ENCODE assay signal across 17 cellular contexts in genomic region chr6:126539022-126539421, GRCh38.
DNase-seq lines count a peak whose midpoint lies in the region; TF ChIP-seq lines count a peak whose summit lies in the region.
"Had no signal": no experiment of that assay in that cellular context is flagged by ENCODE, and none has a peak within 500 bp of the region (broad histone marks: within the 10 kb centered on the region; RNA-seq: fewer than 3 reads in every experiment).

No MANE protein-coding gene starts in this region.

- H3K4me3 ChIP-seq in cardiac fibroblast (replicated peaks in 1 of 2; ENCODE audit: low read depth in 2 of 2, low read length in 2 of 2) (no peak overlapping the region), BE2C (ENCODE audit: low read depth, low read length) (no peak overlapping the region)
- H3K4me3 ChIP-seq: mucosa of descending colon, psoas muscle, vagina had no signal

- no peaks in the 10 kb centered on the region; the same call in 1 of the 2 replicates for H3K27me3 ChIP-seq in BE2C
- H3K27me3 ChIP-seq: vagina had no signal

- no peaks in the 10 kb centered on the region for H3K4me1 ChIP-seq in BE2C
- H3K4me1 ChIP-seq: psoas muscle, vagina had no signal

- peak; percentile 45 for DNase-seq in Caki2 (ENCODE audit: low read depth)
- DNase-seq in NCI-H69 (lab: John Stamatoyannopoulos, UW), result peak; percentile 38
- DNase-seq in cardiac fibroblast (ENCODE audit: low read depth in 2 of 2), result peak; percentile 11 to 72
- peak; percentile 55 for DNase-seq in kidney glomerular epithelial cell (lab: John Stamatoyannopoulos, UW)
- DNase-seq in activated T-cell treated with anti-CD3 and anti-CD28 coated beads for 4 hours, result no peak
- DNase-seq in globus pallidus (ENCODE audit: low spot score), result no peak
- DNase-seq in NCI-H345 treated with DMSO at 0.1 percent for 48 hours (lab: John Stamatoyannopoulos, UW; ENCODE audit: unreplicated experiment), result no peak
- no peak for DNase-seq in BE2C
- DNase-seq: activated CD4-positive, alpha-beta T cell treated with anti-CD3 and anti-CD28 coated beads, Interleukin-2, amount 50 U/mL, for 48 hours; C1 segment of cervical spinal cord; caudate nucleus; mucosa of descending colon; MV-4-11; NCI-H446; psoas muscle; stimulated activated CD4-positive, alpha-beta T cell treated with anti-CD3 and anti-CD28 coated beads, Interleukin-2, amount 100 ng/mL, for 24 hours had no signal

- no peaks in the 10 kb centered on the region for H3K36me3 ChIP-seq in BE2C
- H3K36me3 ChIP-seq: vagina had no signal

- H3K9me3 ChIP-seq in BE2C, result no peaks in the 10 kb centered on the region
- H3K9me3 ChIP-seq: mucosa of descending colon, psoas muscle, vagina had no signal

- TF ChIP-seq CTCF in cardiac fibroblast (IDR thresholded peaks at IDR 0.05; ENCODE audit: low read depth, low read length), result no peak
- TF ChIP-seq CTCF in BE2C (IDR thresholded peaks at IDR 0.05; ENCODE audit: low read depth, low read length), result no peak

- in situ Hi-C loops in Caki2 (cut with HindIII; ENCODE audit: low pct_unique_long_range_greater_than_20kb, low sequenced_read_pairs), result no loop called here

Comparison
In these comparisons a context has a peak if more than half of its experiments do, and no peak if none do; other contexts are left out.
1. DNase-seq: peak in Caki2 (single experiment), NCI-H69 (single experiment), cardiac fibroblast (2 of 2) and kidney glomerular epithelial cell (single experiment); none in activated T-cell treated with anti-CD3 and anti-CD28 coated beads for 4 hours (single experiment), globus pallidus (single experiment), NCI-H345 treated with DMSO at 0.1 percent for 48 hours (single experiment) and BE2C (single experiment).